ENCODE assay signal across 8 cellular contexts in the genomic region with DNA sequence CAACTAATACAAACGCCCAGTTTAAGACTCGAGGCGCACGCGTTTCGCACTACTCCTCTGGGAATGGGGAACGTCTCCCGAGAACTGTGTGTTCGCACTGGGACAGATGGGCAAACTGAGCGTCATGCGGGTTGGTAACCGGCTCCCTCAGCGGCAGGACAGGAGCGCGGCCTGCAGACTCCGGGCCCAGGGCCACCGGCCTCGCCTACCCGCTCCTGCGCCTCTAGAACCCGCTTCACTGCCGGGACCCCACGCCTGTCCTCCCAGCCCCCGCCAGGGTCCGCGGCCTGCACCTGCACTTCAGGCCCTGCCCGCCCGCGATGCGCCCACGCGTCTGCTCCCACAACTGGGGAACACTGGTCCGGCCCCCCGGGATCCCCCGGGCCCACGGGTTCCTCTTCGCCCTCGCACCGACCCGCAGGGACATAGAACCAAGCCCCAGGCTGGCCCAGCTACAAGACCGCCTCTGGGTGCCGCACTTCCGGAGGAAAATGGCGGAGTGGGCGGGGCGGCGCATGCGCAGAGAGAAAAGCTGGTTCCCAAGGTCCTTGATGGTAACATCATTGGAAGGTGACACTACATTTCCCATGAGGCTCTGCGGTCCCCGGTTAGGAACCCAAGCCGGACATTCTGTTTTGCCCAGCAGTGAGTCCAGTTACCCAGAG. TPM values are rescaled to one million over a fixed set of nuclear protein-coding genes. Genes with fewer than 3 reads are reported as not detected.
DNase-seq lines count a peak whose midpoint lies in the region; ATAC-seq and TF ChIP-seq lines count a peak whose summit lies in the region.
"Not testable (repeated sequence)": the region's sequence is repeated elsewhere in the genome, so short reads cannot be mapped to it uniquely, and the experiment has no call there.

A gene (minus strand): TSS at position 459 of the 665 bp plus-strand sequence. CDS start 2,187 bp downstream, outside the sequence.

- H3K27ac ChIP-seq in Karpas-422 (ENCODE audit: low read length) (peak within 1 kb of the TSS; percentile 13; the same call in 1 of the 2 replicates), RWPE1 (peak within 1 kb of the TSS; percentile 62), testis (peak within 1 kb of the TSS; percentile 88 to 91)

- WGBS in testis, 2 donors, result 0 to 7% methylated on average over 18 to 51 of the region's 51 CpGs

- not testable (repeated sequence) for TF ChIP-seq POLR2A in testis (IDR thresholded peaks at IDR 0.05)

- CTCF ChIA-PET in RWPE1 (lab: Yijun Ruan, JAX), result not testable (repeated sequence)

- intact Hi-C loops in sciatic nerve (cut with DNase I); testis (cut with DNase I; ENCODE audit: low total_unique reads): not testable (repeated sequence)

- H3K79me2 ChIP-seq in Karpas-422 (ENCODE audit: low read length), result not testable (repeated sequence)

- H4K20me1 ChIP-seq in Karpas-422 (ENCODE audit: insufficient read depth, low read depth, low read length), result not testable (repeated sequence)

- peak within 1 kb of the TSS; percentile 70 for H3K9ac ChIP-seq in Karpas-422 (ENCODE audit: low read length)

- H3K4me3 ChIP-seq in Karpas-422 (ENCODE audit: low read length) (peak within 1 kb of the TSS; percentile 69), kidney epithelial cell (ENCODE audit: low read depth, low read length) (peak within 1 kb of the TSS; percentile 77), testis (peak within 1 kb of the TSS; percentile 81 to 96)

- H3K4me2 ChIP-seq in Karpas-422 (ENCODE audit: low read depth, low read length, poor library complexity, severe bottlenecking), result peak within 1 kb of the TSS; percentile 55

- H3K27me3 ChIP-seq in Karpas-422 (ENCODE audit: low read length); kidney epithelial cell (ENCODE audit: control insufficient read depth, insufficient read depth, low read length); testis: not testable (repeated sequence)

- not testable (repeated sequence) for H3K4me1 ChIP-seq in Karpas-422 (ENCODE audit: low read length); testis

- not testable (repeated sequence) for ATAC-seq in sciatic nerve

- not testable (repeated sequence) for H3K36me3 ChIP-seq in Karpas-422 (ENCODE audit: insufficient read depth, low read length); kidney epithelial cell (ENCODE audit: control insufficient read depth, insufficient read depth, low read length); testis (ENCODE audit: low read depth, missing control alignments)

- not testable (repeated sequence) for H2AFZ ChIP-seq in Karpas-422 (ENCODE audit: low read length)

- POLR2A ChIA-PET in RWPE1 (lab: Yijun Ruan, JAX; ENCODE audit: low non-redundant PET), result interaction anchor here (1.0 kb wide), 1 partner anchor 599 kb away, joined by 3 read pairs; no protein-coding TSS in a partner anchor

- H3K9me2 ChIP-seq in Karpas-422 (replicated peaks; ENCODE audit: insufficient read depth, low read length), result not testable (repeated sequence)

- not testable (repeated sequence) for TF ChIP-seq CTCF in RWPE1 (conservative IDR thresholded peaks at IDR 0.05; ENCODE audit: low read depth); kidney epithelial cell (IDR thresholded peaks at IDR 0.05; ENCODE audit: insufficient read depth, low read length, poor library complexity, severe bottlenecking); testis (IDR thresholded peaks at IDR 0.05)

- in situ Hi-C loops in G401 (cut with HindIII; ENCODE audit: low sequenced_read_pairs), result not testable (repeated sequence)

- H3K9me3 ChIP-seq in Karpas-422 (ENCODE audit: low read length); testis: not testable (repeated sequence)

- peak; percentile 88 for DNase-seq in G401 (ENCODE audit: low spot score)
- peak; percentile 89 for DNase-seq in Karpas-422
- DNase-seq in RWPE1 (ENCODE audit: low spot score), result peak; percentile 1
- DNase-seq in activated T-cell treated with anti-CD3 and anti-CD28 coated beads for 24 hours (ENCODE audit: low read depth), result peak; percentile 94
- DNase-seq in dermis microvascular lymphatic vessel endothelial cell (ENCODE audit: low read depth in 2 of 2), result peak; percentile 77 to 84
- peak; percentile 34 for DNase-seq in kidney epithelial cell (ENCODE audit: low read depth)
- DNase-seq in sciatic nerve (ENCODE audit: low spot score), result peak; percentile 98
- peak; percentile 96 for DNase-seq in testis

RNA-seq across cellular contexts. Expression of the gene that starts here (rescaled TPM):
- total RNA-seq in G401 (2014; rRNA removed; shearing (Covaris generic)), result 12.3 and 13.6 TPM in 2 replicates
- total RNA-seq in Karpas-422 (2014; rRNA removed; shearing (Covaris generic); ENCODE audit: low replicate concordance), result 11.5 and 25.0 TPM in 2 replicates
- total RNA-seq in dermis microvascular lymphatic vessel endothelial cell (7.2 TPM in 2 replicates), kidney epithelial cell (11.0 and 12.9 TPM in 2 replicates), sciatic nerve (23.9 TPM), testis (10 to 100 TPM; 31.2 to 41.1 TPM)
- polyA plus RNA-seq in testis (ENCODE audit: insufficient read depth, low read depth, low replicate concordance), result 10.8 TPM

Comparison
In these comparisons a context has a peak if more than half of its experiments do, and no peak if none do; other contexts are left out.
1. DNase-seq: peak in every context shown above with its lines; median percentile 98 in sciatic nerve; 96 in testis; 94 in activated T-cell treated with anti-CD3 and anti-CD28 coated beads for 24 hours; 89 in Karpas-422; 88 in G401; 80 in dermis microvascular lymphatic vessel endothelial cell; 34 in kidney epithelial cell; 1 in RWPE1.
2. H3K27ac ChIP-seq: peak in every context shown above with its lines; median percentile 90 in testis; 62 in RWPE1; 13 in Karpas-422.